10 cellular contexts compared by ENCODE assay signal in genomic region chr18:51039138-51040112, GRCh38. TPM values are rescaled to one million over a fixed set of nuclear protein-coding genes. Genes with fewer than 3 reads are reported as not detected.
DNase-seq lines count a peak whose midpoint lies in the region; ATAC-seq and TF ChIP-seq lines count a peak whose summit lies in the region.
"Had no signal": no experiment of that assay in that cellular context is flagged by ENCODE, and none has a peak within 500 bp of the region (broad histone marks: within the 10 kb centered on the region; RNA-seq: fewer than 3 reads in every experiment).

No MANE protein-coding gene starts in this region.

- no peak overlapping the region for H3K4me3 Mint-ChIP-seq in chondrocyte (ENCODE audit: unreplicated experiment)
- H3K4me3 Mint-ChIP-seq: nephron had no signal

- H3K36me3 Mint-ChIP-seq in chondrocyte (ENCODE audit: low read depth): peaks cover 4% of the 10 kb centered on the region
- H3K36me3 Mint-ChIP-seq: IgD-negative memory B cell had no signal

- H3K9me3 Mint-ChIP-seq in chondrocyte (ENCODE audit: low read depth): no peaks in the 10 kb centered on the region
- H3K9me3 Mint-ChIP-seq: IgD-negative memory B cell, nephron had no signal

- DNase-seq in SIG-M5 treated with dmso at 0.1 percent for 504 hours (lab: John Stamatoyannopoulos, UW; ENCODE audit: unreplicated experiment) (peak; percentile 8), SIG-M5 (lab: John Stamatoyannopoulos, UW) (no peak), chondrocyte (ENCODE audit: low spot score) (no peak), renal cortical epithelial cell (ENCODE audit: low read depth) (peak; percentile 37), SW480 (ENCODE audit: low spot score) (no peak), UCSD-AML1 (lab: John Stamatoyannopoulos, UW; ENCODE audit: unreplicated experiment) (no peak)

- ATAC-seq in HG02885 (IDR thresholded peaks at IDR 0.05; ENCODE audit: poor library complexity, unreplicated experiment): peak; percentile 69
- no peak for ATAC-seq in HG03159 (IDR thresholded peaks at IDR 0.05; ENCODE audit: unreplicated experiment)

- no peaks in the 10 kb centered on the region for H3K27me3 Mint-ChIP-seq in chondrocyte (ENCODE audit: low read depth)
- H3K27me3 Mint-ChIP-seq: IgD-negative memory B cell had no signal

- no peak for TF ChIP-seq CTCF in chondrocyte (IDR thresholded peaks at IDR 0.05)

- H3K4me1 Mint-ChIP-seq in chondrocyte (ENCODE audit: low read depth): peaks cover 80% of the 10 kb centered on the region

- H3K27ac Mint-ChIP-seq in chondrocyte (ENCODE audit: unreplicated experiment): peak overlapping the region; percentile 85

RNA-seq across cellular contexts. Expression of gene SMAD4, which starts 9.4 kb away (rescaled TPM):
- 106 to 119 TPM (median 113 TPM) in 3 replicates for total RNA-seq in chondrocyte
- total RNA-seq in renal cortical epithelial cell: 92.9 and 196 TPM in 2 replicates

Comparison
In these comparisons a context has a peak if more than half of its experiments do, and no peak if none do; other contexts are left out.
1. DNase-seq: peak in SIG-M5 treated with dmso at 0.1 percent for 504 hours (single experiment) and renal cortical epithelial cell (single experiment); none in SIG-M5 (single experiment), chondrocyte (single experiment), SW480 (single experiment) and UCSD-AML1 (single experiment).